Comparison of ENCODE assay signal across 1 cellular context in the genomic region with DNA sequence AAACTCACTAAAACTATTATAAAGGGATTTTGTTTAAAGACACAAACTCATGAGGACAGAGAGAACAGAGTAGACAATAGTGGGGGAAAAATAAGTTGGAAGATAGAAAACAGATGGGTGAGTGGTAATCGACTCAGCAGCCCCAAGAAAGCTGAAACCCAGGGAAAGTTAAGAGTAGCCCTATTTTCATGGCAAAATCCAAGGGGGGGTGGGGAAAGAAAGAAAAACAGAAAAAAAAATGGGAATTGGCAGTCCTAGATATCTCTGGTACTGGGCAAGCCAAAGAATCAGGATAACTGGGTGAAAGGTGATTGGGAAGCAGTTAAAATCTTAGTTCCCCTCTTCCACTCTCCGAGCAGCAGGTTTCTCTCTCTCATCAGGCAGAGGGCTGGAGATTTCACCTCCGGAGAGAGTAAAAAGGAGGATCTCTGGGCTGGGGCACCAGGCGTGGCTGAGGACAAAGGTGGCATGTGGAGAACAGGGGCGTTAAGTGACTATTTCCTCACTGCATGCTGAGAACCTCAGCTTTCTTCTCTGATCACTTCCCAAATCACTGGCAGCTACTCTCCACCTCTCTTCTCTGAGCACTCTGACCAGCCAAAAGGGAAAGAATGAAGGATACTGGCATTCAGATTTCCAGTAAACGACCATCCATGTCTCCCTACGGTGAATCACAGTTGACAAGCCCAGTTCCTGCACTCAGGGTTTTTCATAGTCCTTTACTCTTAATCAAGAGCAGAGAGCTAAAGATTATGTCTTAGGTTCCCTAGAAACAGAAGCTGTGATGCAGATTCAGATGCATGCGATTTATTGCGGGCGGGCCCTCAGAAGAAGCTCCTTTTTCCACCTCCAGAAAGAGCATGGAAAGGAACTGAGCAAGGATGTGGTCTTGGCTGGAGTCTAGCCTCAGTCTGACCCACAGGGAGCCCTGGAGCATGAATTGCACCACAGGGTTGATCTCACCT.
A peak's percentile ranks its signal among the peaks of the same experiment; 100 is the strongest.
TF ChIP-seq lines count a peak whose summit lies in the region.

No MANE protein-coding gene starts in this region.

TF ChIP-seq in H1, 55 proteins besides CTCF, POLR2A, EP300 and RAD21:
- peak; percentile 29 for TF ChIP-seq NANOG (IDR thresholded peaks at IDR 0.05; ENCODE audit: insufficient read depth, low read depth, low read length, poor library complexity, severe bottlenecking)
- peak; percentile 21; the same call in 1 of the 2 replicates for TF ChIP-seq GABPA (IDR thresholded peaks at IDR 0.05; ENCODE audit: borderline replicate concordance, insufficient read depth, low read length)
- peak; percentile 91 for TF ChIP-seq EGR1 (IDR thresholded peaks at IDR 0.05; ENCODE audit: borderline replicate concordance, low read depth, low read length)
- TF ChIP-seq HDAC6 (IDR thresholded peaks at IDR 0.05; ENCODE audit: low read depth, low read length): no peak
- no peak for TF ChIP-seq FOSL1 (IDR thresholded peaks at IDR 0.05; ENCODE audit: insufficient read depth, low read depth, low read length)
- 0 out of 2 replicates have a peak, but pooled peaks have one; percentile 21 for TF ChIP-seq SP1 (IDR thresholded peaks at IDR 0.05; ENCODE audit: low read depth, low read length)
- peak; percentile 55 for TF ChIP-seq MAX (IDR thresholded peaks at IDR 0.05)
- TF ChIP-seq CBX8 (IDR thresholded peaks at IDR 0.05; ENCODE audit: borderline replicate concordance, low read depth, low read length): no peak
- 0 out of 2 replicates have a peak, but pooled peaks have one; percentile 32 for TF ChIP-seq TCF12 (IDR thresholded peaks at IDR 0.05; ENCODE audit: low read depth, low read length)
- no peak for TF ChIP-seq ASH2L (IDR thresholded peaks at IDR 0.05; ENCODE audit: low read length)
TF ChIP-seq in H1: peak in this region for 6.
